ENCODE assay signal across 8 cellular contexts in genomic region chr6:27312950-27313271, GRCh38. TPM values are rescaled to one million over a fixed set of nuclear protein-coding genes. Genes with fewer than 3 reads are reported as not detected.
A peak's percentile ranks its signal among the peaks of the same experiment; 100 is the strongest.
DNase-seq lines count a peak whose midpoint lies in the region; TF ChIP-seq lines count a peak whose summit lies in the region.

No MANE protein-coding gene starts in this region.

- no peak overlapping the region for H3K27ac Mint-ChIP-seq in H9
- no peak overlapping the region for H3K27ac Mint-ChIP-seq in activated T-helper 2 cell treated with anti-CD3 and anti-CD28 coated beads, Interferon-gamma antibody, Interleukin-2, Interleukin-4, amounts not matched to agents 10 μg/mL and 5 μg/mL and 100 μg/mL, durations not matched to agents 14 hours and 24 hours and 36 hours

- H3K4me1 Mint-ChIP-seq in H9 = peaks cover 6 to 8% of the 10 kb centered on the region in 2 experiments; a peak in 3 of 4 replicates
- H3K4me1 Mint-ChIP-seq in activated T-helper 2 cell treated with anti-CD3 and anti-CD28 coated beads, Interferon-gamma antibody, Interleukin-2, Interleukin-4, amounts not matched to agents 10 μg/mL and 5 μg/mL and 100 μg/mL, durations not matched to agents 14 hours and 24 hours and 36 hours (ENCODE audit: low read depth) = peaks cover 14% of the 10 kb centered on the region

- no peaks in the 10 kb centered on the region for H3K36me3 Mint-ChIP-seq in H9 (ENCODE audit: insufficient read depth in 1 of 3, low read depth in 3 of 3)
- H3K36me3 Mint-ChIP-seq in activated T-helper 2 cell treated with anti-CD3 and anti-CD28 coated beads, Interferon-gamma antibody, Interleukin-2, Interleukin-4, amounts not matched to agents 10 μg/mL and 5 μg/mL and 100 μg/mL, durations not matched to agents 14 hours and 24 hours and 36 hours (ENCODE audit: low read depth) = no peaks in the 10 kb centered on the region

- peaks cover 11% of the 10 kb centered on the region for H3K9me3 ChIP-seq in BLaER1
- H3K9me3 ChIP-seq in H9 (ENCODE audit: control insufficient read depth, low read depth, low read length) = no peaks in the 10 kb centered on the region
- peaks cover 7% of the 10 kb centered on the region for H3K9me3 ChIP-seq in mesenchymal stem cell (ENCODE audit: control insufficient read depth, low read length)
- H3K9me3 ChIP-seq in uterus = no peaks in the 10 kb centered on the region
- H3K9me3 ChIP-seq in prostate gland = no peaks in the 10 kb centered on the region

- H4K91ac ChIP-seq in H9 (ENCODE audit: insufficient read length, low read depth, low read length) (no peak overlapping the region), mesenchymal stem cell (ENCODE audit: low read length) (no peak overlapping the region)

- no peak overlapping the region for H4K5ac ChIP-seq in H9 (ENCODE audit: insufficient read length, low read depth, low read length)

- no peak overlapping the region for H2BK120ac ChIP-seq in H9 (ENCODE audit: low read depth, low read length, poor library complexity, severe bottlenecking)
- no peak overlapping the region for H2BK120ac ChIP-seq in mesenchymal stem cell (ENCODE audit: low read depth, low read length)

- H3K4me2 ChIP-seq in BLaER1 (peak overlapping the region; percentile 71), H9 (ENCODE audit: insufficient read depth, insufficient read length, low read length) (peak overlapping the region; percentile 69), mesenchymal stem cell (ENCODE audit: low read length, poor library complexity, severe bottlenecking) (peak overlapping the region; percentile 96)

- H3K79me1 ChIP-seq in H9 (ENCODE audit: insufficient read depth, low read depth, low read length, poor library complexity, severe bottlenecking) (no peaks in the 10 kb centered on the region), mesenchymal stem cell (replicated peaks; ENCODE audit: low read length, poor library complexity, severe bottlenecking) (no peaks in the 10 kb centered on the region)

- H4K8ac ChIP-seq in H9 (replicated peaks; ENCODE audit: insufficient read length, low read depth, low read length) = no peak overlapping the region
- no peak overlapping the region for H4K8ac ChIP-seq in mesenchymal stem cell (ENCODE audit: low read length)

- H3K4me1 ChIP-seq in BLaER1 (no peaks in the 10 kb centered on the region), H9 (ENCODE audit: insufficient read depth, low read length) (no peaks in the 10 kb centered on the region), mesenchymal stem cell (ENCODE audit: control insufficient read depth, insufficient read depth, low read depth, low read length) (peaks cover 12% of the 10 kb centered on the region), uterus (no peaks in the 10 kb centered on the region), prostate gland (replicated peaks) (no peaks in the 10 kb centered on the region)

- no peak overlapping the region for H3K56ac ChIP-seq in H9 (ENCODE audit: insufficient read length, low read depth, low read length)

- TF ChIP-seq CTCF in H9 (conservative IDR thresholded peaks at IDR 0.05) (no peak), uterus (IDR thresholded peaks at IDR 0.05) (no peak), prostate gland (IDR thresholded peaks at IDR 0.05) (no peak)

- peaks cover 56% of the 10 kb centered on the region for H3K27me3 Mint-ChIP-seq in H9 (ENCODE audit: low read depth)
- H3K27me3 Mint-ChIP-seq in activated T-helper 2 cell treated with anti-CD3 and anti-CD28 coated beads, Interferon-gamma antibody, Interleukin-2, Interleukin-4, amounts not matched to agents 10 μg/mL and 5 μg/mL and 100 μg/mL, durations not matched to agents 14 hours and 24 hours and 36 hours (ENCODE audit: low read depth) = peaks cover 72% of the 10 kb centered on the region

- H3K18ac ChIP-seq in H9 (ENCODE audit: insufficient read length, low read depth, low read length) (no peak overlapping the region), mesenchymal stem cell (ENCODE audit: low read depth in 1 of 2, low read length in 2 of 2) (no peak overlapping the region)

- H3K14ac ChIP-seq in H9 (ENCODE audit: insufficient read depth, low read length) (no peak overlapping the region), mesenchymal stem cell (ENCODE audit: low read length in 2 of 2) (no peak overlapping the region)

- peak overlapping the region; percentile 86 to 93 for H3K4me3 Mint-ChIP-seq in H9
- peak overlapping the region; percentile 77 for H3K4me3 Mint-ChIP-seq in activated T-helper 2 cell treated with anti-CD3 and anti-CD28 coated beads, Interferon-gamma antibody, Interleukin-2, Interleukin-4, amounts not matched to agents 10 μg/mL and 5 μg/mL and 100 μg/mL, durations not matched to agents 14 hours and 24 hours and 36 hours (ENCODE audit: low read depth)

- no peaks in the 10 kb centered on the region for H3K79me2 ChIP-seq in H9 (ENCODE audit: insufficient read depth, low read length)

- H3K36me3 ChIP-seq in BLaER1 (no peaks in the 10 kb centered on the region), mesenchymal stem cell (ENCODE audit: control insufficient read depth in 1 of 2, insufficient read depth in 2 of 2, low read depth in 1 of 2, low read length in 2 of 2) (no peaks in the 10 kb centered on the region), uterus (no peaks in the 10 kb centered on the region), prostate gland (no peaks in the 10 kb centered on the region)

- no peak overlapping the region for H2BK15ac ChIP-seq in H9 (ENCODE audit: low read depth, low read length)
- H2BK15ac ChIP-seq in mesenchymal stem cell (ENCODE audit: low read depth, poor library complexity, severe bottlenecking) = no peak overlapping the region

- no peak overlapping the region for H3T11ph ChIP-seq in H9 (ENCODE audit: low read length)

- H3K9me3 Mint-ChIP-seq in H9 = peaks cover 2 to 10% of the 10 kb centered on the region in 2 experiments; a peak in 3 of 5 replicates
- peaks cover 5% of the 10 kb centered on the region for H3K9me3 Mint-ChIP-seq in activated T-helper 2 cell treated with anti-CD3 and anti-CD28 coated beads, Interferon-gamma antibody, Interleukin-2, Interleukin-4, amounts not matched to agents 10 μg/mL and 5 μg/mL and 100 μg/mL, durations not matched to agents 14 hours and 24 hours and 36 hours

- H2BK20ac ChIP-seq in H9 (ENCODE audit: low read depth, low read length, poor library complexity, severe bottlenecking) = no peak overlapping the region

- no peaks in the 10 kb centered on the region for H4K20me1 ChIP-seq in BLaER1
- no peaks in the 10 kb centered on the region for H4K20me1 ChIP-seq in H9 (ENCODE audit: control insufficient read depth, insufficient read depth, insufficient read length)

- H3K4me3 ChIP-seq in BLaER1 = peak overlapping the region; percentile 67
- H3K4me3 ChIP-seq in mesenchymal stem cell (ENCODE audit: insufficient read depth in 1 of 2, low read depth in 1 of 2, low read length in 2 of 2) = peak overlapping the region in 1 of 2 experiments; percentile 75
- H3K4me3 ChIP-seq in uterus = no peak overlapping the region
- peak overlapping the region in 1 of 2 donors; percentile 31 for H3K4me3 ChIP-seq in prostate gland

- H3K27ac ChIP-seq in BLaER1 (no peak overlapping the region), H9 (ENCODE audit: insufficient read length, low read depth, low read length) (no peak overlapping the region), mesenchymal stem cell (ENCODE audit: low read length, poor library complexity, severe bottlenecking) (no peak overlapping the region), uterus (no peak overlapping the region), prostate gland (no peak overlapping the region)

- H3K27me3 ChIP-seq in BLaER1 (0 out of 2 replicates have a peak, but pooled peaks cover 7% of the 10 kb centered on the region), H9 (ENCODE audit: insufficient read depth, low read length) (peaks cover 24% of the 10 kb centered on the region; the same call in 1 of the 2 replicates), mesenchymal stem cell (ENCODE audit: control insufficient read depth in 1 of 2, insufficient read depth in 1 of 2, low read length in 2 of 2) (peaks cover 42 to 50% of the 10 kb centered on the region in 2 experiments), uterus (peaks cover 0 to 32% of the 10 kb centered on the region in 2 donors), prostate gland (replicated peaks; ENCODE audit: insufficient read depth) (peaks cover 3% of the 10 kb centered on the region)

- H2AFZ ChIP-seq in H9 (ENCODE audit: low read length) (no peak overlapping the region), mesenchymal stem cell (ENCODE audit: low read depth, low read length) (no peak overlapping the region)

- no CpG with 5 or more reads among the region's 8 CpGs for WGBS in H9 (ENCODE audit: extremely low coverage, insufficient read length, low lambda C conversion rate)
- 6% methylated on average over 5 of the region's 8 CpGs for WGBS in mesenchymal stem cell
- WGBS in prostate gland = 13% methylated on average over 8 of the region's 8 CpGs

- H3K23ac ChIP-seq in H9 (ENCODE audit: insufficient read length, low read depth, low read length) (no peak overlapping the region), mesenchymal stem cell (ENCODE audit: low read length in 2 of 2) (no peak overlapping the region)

- no peak overlapping the region for H3K9ac ChIP-seq in BLaER1
- no peak overlapping the region for H3K9ac ChIP-seq in H9 (ENCODE audit: extremely low read depth, insufficient read length, low read length)
- H3K9ac ChIP-seq in mesenchymal stem cell (ENCODE audit: low read length) = no peak overlapping the region

- DNase-seq in H9 = no peak
- no peak for DNase-seq in activated T-helper 2 cell treated with anti-CD3 and anti-CD28 coated beads, Interferon-gamma antibody, Interleukin-2, Interleukin-4, amounts not matched to agents 10 μg/mL and 5 μg/mL and 100 μg/mL, durations not matched to agents 14 hours and 24 hours and 36 hours (ENCODE audit: low spot score)
- no peak for DNase-seq in mesenchymal stem cell
- DNase-seq in uterus = no peak
- no peak for DNase-seq in NCI-H2029 treated with DMSO at 0.1 percent for 48 hours (lab: John Stamatoyannopoulos, UW)
- no peak for DNase-seq in NCI-H446 treated with DMSO at 0.1 percent for 48 hours (lab: John Stamatoyannopoulos, UW)
- DNase-seq in prostate gland (ENCODE audit: low spot score) = no peak

- H2BK5ac ChIP-seq in H9 (ENCODE audit: insufficient read length, low read length) (no peak overlapping the region), mesenchymal stem cell (ENCODE audit: low read depth, low read length, poor library complexity, severe bottlenecking) (no peak overlapping the region)

- TF ChIP-seq POLR2A in uterus (IDR thresholded peaks at IDR 0.05) = no peak
- TF ChIP-seq POLR2A in prostate gland (IDR thresholded peaks at IDR 0.05) = no peak

- H3K23me2 ChIP-seq in H9 (ENCODE audit: insufficient read length, low read depth, low read length, poor library complexity, severe bottlenecking) = peaks cover 8% of the 10 kb centered on the region

- intact Hi-C loops in activated T-helper 2 cell treated with anti-CD3 and anti-CD28 coated beads, Interferon-gamma antibody, Interleukin-2, Interleukin-4, amounts not matched to agents 10 μg/mL and 5 μg/mL and 100 μg/mL, durations not matched to agents 14 hours and 24 hours and 36 hours (cut with micrococcal nuclease) = loop anchor here (2.0 to 10.0 kb wide), 2 partner anchors 192 to 296 kb away; no protein-coding TSS in a partner anchor
- intact Hi-C loops in uterus (cut with DNase I; ENCODE audit: low total_unique reads) = no loop called here
- intact Hi-C loops in prostate gland (cut with DNase I) = no loop called here

- no peak overlapping the region for H3K4ac ChIP-seq in H9 (ENCODE audit: low read depth, low read length)
- no peak overlapping the region for H3K4ac ChIP-seq in mesenchymal stem cell (ENCODE audit: low read depth in 1 of 2, low read length in 2 of 2)

- H2AK5ac ChIP-seq in H9 (ENCODE audit: insufficient read length, low read length) = no peak overlapping the region
- no peak overlapping the region for H2AK5ac ChIP-seq in mesenchymal stem cell (ENCODE audit: low read length, severe bottlenecking)

- H2BK12ac ChIP-seq in H9 (ENCODE audit: insufficient read length, low read depth, low read length) (no peak overlapping the region), mesenchymal stem cell (ENCODE audit: low read length in 2 of 2) (no peak overlapping the region)

RNA-seq across cellular contexts. Expression of gene POM121L2, which starts 0.8 kb away (rescaled TPM):
- total RNA-seq in H9 (2021) (not detected in 2 replicates), uterus (not detected), prostate gland (under 1 TPM in 1 of 2 donors, not detected in 1; 0.62 TPM)
- total RNA-seq in activated T-helper 2 cell treated with anti-CD3 and anti-CD28 coated beads, Interferon-gamma antibody, Interleukin-2, Interleukin-4, amounts not matched to agents 10 μg/mL and 5 μg/mL and 100 μg/mL, durations not matched to agents 14 hours and 24 hours and 36 hours = not detected in 2 replicates
- not detected for polyA plus RNA-seq in mesenchymal stem cell (2013, experiment 1 of 2)
- not detected for polyA plus RNA-seq in mesenchymal stem cell (2013, experiment 2 of 2)
